Comparison of ENCODE assay signal across 21 cellular contexts in the genomic region with DNA sequence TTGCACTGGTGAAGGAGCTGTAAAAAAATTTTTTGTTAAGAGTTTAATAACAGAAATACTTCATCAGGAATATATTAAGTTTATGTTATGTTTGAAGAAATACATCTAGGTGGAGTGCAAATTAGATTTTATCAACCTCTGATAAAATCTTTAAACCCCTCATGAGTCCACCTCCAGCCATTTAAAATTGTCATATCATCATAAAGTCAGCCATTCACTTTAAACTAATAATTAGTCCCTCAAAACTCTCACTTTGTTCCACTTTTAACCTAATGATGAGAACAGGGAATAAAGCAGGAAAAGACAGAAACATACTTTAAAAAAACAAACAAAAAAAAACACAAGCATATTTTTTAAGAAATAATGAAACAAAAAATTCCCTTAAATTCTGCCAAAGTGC. TPM values are rescaled to one million over a fixed set of nuclear protein-coding genes. Genes with fewer than 3 reads are reported as not detected.
DNase-seq lines count a peak whose midpoint lies in the region; ATAC-seq, FAIRE-seq and TF ChIP-seq lines count a peak whose summit lies in the region.
"Had no signal": no experiment of that assay in that cellular context is flagged by ENCODE, and none has a peak within 500 bp of the region (broad histone marks: within the 10 kb centered on the region; RNA-seq: fewer than 3 reads in every experiment).

No MANE protein-coding gene starts in this region.

- TF ChIP-seq CTCF in kidney (IDR thresholded peaks at IDR 0.05; ENCODE audit: borderline replicate concordance, extremely low read depth, insufficient read depth) (no peak), smooth muscle cell (IDR thresholded peaks at IDR 0.05; ENCODE audit: borderline replicate concordance, insufficient read depth, poor library complexity, severe bottlenecking) (no peak), coronary artery (IDR thresholded peaks at IDR 0.05) (no peak)

- no peak for ATAC-seq in GM21526 (IDR thresholded peaks at IDR 0.05; ENCODE audit: low FRiP score, unreplicated experiment)

- H4K20me1 ChIP-seq in smooth muscle cell (ENCODE audit: low read depth): peaks cover 78% of the 10 kb centered on the region

- peak overlapping the region; percentile 55; the same call in 1 of the 2 replicates for H3K27ac ChIP-seq in SK-N-MC
- H3K27ac ChIP-seq in kidney (ENCODE audit: low read depth in 2 of 2, low read length in 2 of 2): no peak overlapping the region
- peak overlapping the region; percentile 21 for H3K27ac ChIP-seq in smooth muscle cell (ENCODE audit: low read depth)
- H3K27ac ChIP-seq in coronary artery: no peak overlapping the region
- H3K27ac ChIP-seq: BLaER1, KMS-11, Peyer's patch had no signal

- H3K4me1 Mint-ChIP-seq in activated naive CD8-positive, alpha-beta T cell (ENCODE audit: low read depth): peaks cover 22% of the 10 kb centered on the region
- H3K4me1 Mint-ChIP-seq in activated naive CD8-positive, alpha-beta T cell treated with anti-CD3 and anti-CD28 coated beads for 36 hours: peaks cover 21% of the 10 kb centered on the region

- H3K36me3 Mint-ChIP-seq in activated naive CD8-positive, alpha-beta T cell: peaks cover 13% of the 10 kb centered on the region
- H3K36me3 Mint-ChIP-seq in activated naive CD8-positive, alpha-beta T cell treated with anti-CD3 and anti-CD28 coated beads for 36 hours: peaks cover 20% of the 10 kb centered on the region

- no peaks in the 10 kb centered on the region for H3K9me3 ChIP-seq in SK-N-MC (ENCODE audit: low read depth, low read length)
- no peaks in the 10 kb centered on the region for H3K9me3 ChIP-seq in kidney (ENCODE audit: control insufficient read depth in 1 of 2, low read length in 2 of 2)
- H3K9me3 ChIP-seq in smooth muscle cell (replicated peaks; ENCODE audit: low read depth): no peaks in the 10 kb centered on the region
- H3K9me3 ChIP-seq: BLaER1, Peyer's patch had no signal

- H3K9me3 Mint-ChIP-seq in activated naive CD8-positive, alpha-beta T cell (ENCODE audit: low read depth): no peaks in the 10 kb centered on the region
- H3K9me3 Mint-ChIP-seq in activated naive CD8-positive, alpha-beta T cell treated with anti-CD3 and anti-CD28 coated beads for 36 hours: no peaks in the 10 kb centered on the region
- H3K9me3 Mint-ChIP-seq: CD8-positive, alpha-beta T cell had no signal

- peaks cover 42% of the 10 kb centered on the region for H3K79me2 ChIP-seq in smooth muscle cell (ENCODE audit: low read depth)

- FAIRE-seq in kidney (lab: Jason Lieb, UNC): peak; percentile 23
- FAIRE-seq: GM12891, H1 had no signal

- H3K27ac Mint-ChIP-seq in activated naive CD8-positive, alpha-beta T cell: peak overlapping the region; percentile 59
- no peak overlapping the region for H3K27ac Mint-ChIP-seq in activated naive CD8-positive, alpha-beta T cell treated with anti-CD3 and anti-CD28 coated beads for 36 hours

- H3K4me3 ChIP-seq in SK-N-MC (no peak overlapping the region), kidney (ENCODE audit: low read length in 2 of 2) (no peak overlapping the region), smooth muscle cell (no peak overlapping the region), coronary artery (no peak overlapping the region)
- H3K4me3 ChIP-seq: BLaER1, Peyer's patch had no signal

- no peak for DNase-seq in activated naive CD8-positive, alpha-beta T cell treated with anti-CD3 and anti-CD28 coated beads for 36 hours
- no peak for DNase-seq in SK-N-MC (ENCODE audit: low read depth, low spot score)
- DNase-seq in kidney: no peak
- DNase-seq in smooth muscle cell (lab: John Stamatoyannopoulos, UW; ENCODE audit: unreplicated experiment): no peak
- no peak for DNase-seq in coronary artery (ENCODE audit: low spot score)
- DNase-seq in DMS153 (lab: John Stamatoyannopoulos, UW): no peak
- DNase-seq: Calu3; CD8-positive, alpha-beta T cell; DMS53; EL; MV-4-11; NCI-H1694 treated with DMSO at 0.1 percent for 48 hours; NCI-H748 treated with DMSO at 0.1 percent for 48 hours; NK-92 treated with Interleukin-12 subunit alpha and Interleukin-12 subunit beta, amount 100 ng/mL, for 24 hours; Peyer's patch had no signal

- no peaks in the 10 kb centered on the region for H3K4me1 ChIP-seq in kidney (ENCODE audit: control insufficient read depth in 1 of 2, insufficient read depth in 1 of 2, low read depth in 1 of 2, low read length in 2 of 2)
- H3K4me1 ChIP-seq in smooth muscle cell (ENCODE audit: low read depth): no peaks in the 10 kb centered on the region
- H3K4me1 ChIP-seq: BLaER1, Peyer's patch had no signal

- no peaks in the 10 kb centered on the region for H3K27me3 Mint-ChIP-seq in activated naive CD8-positive, alpha-beta T cell
- no peaks in the 10 kb centered on the region for H3K27me3 Mint-ChIP-seq in activated naive CD8-positive, alpha-beta T cell treated with anti-CD3 and anti-CD28 coated beads for 36 hours

- H3K4me2 ChIP-seq in smooth muscle cell: no peak overlapping the region
- H3K4me2 ChIP-seq: BLaER1, KMS-11 had no signal

- H3K36me3 ChIP-seq in SK-N-MC (ENCODE audit: insufficient read depth, low read length) (peaks cover 83% of the 10 kb centered on the region), kidney (ENCODE audit: control insufficient read depth in 1 of 2, insufficient read depth in 2 of 2, low read length in 2 of 2) (peaks cover 22 to 38% of the 10 kb centered on the region in 2 donors), smooth muscle cell (ENCODE audit: low read depth) (peaks cover 48% of the 10 kb centered on the region)

- H3K9ac ChIP-seq in SK-N-MC (ENCODE audit: insufficient read length) (no peak overlapping the region), kidney (ENCODE audit: low read length in 2 of 2) (no peak overlapping the region), smooth muscle cell (ENCODE audit: low read depth) (no peak overlapping the region)
- H3K9ac ChIP-seq: BLaER1, KMS-11 had no signal

- H2AFZ ChIP-seq in smooth muscle cell (ENCODE audit: low read depth): no peak overlapping the region

- H3K27me3 ChIP-seq in smooth muscle cell (ENCODE audit: low read depth): no peaks in the 10 kb centered on the region
- H3K27me3 ChIP-seq: BLaER1, Peyer's patch had no signal

- H3K4me3 Mint-ChIP-seq in activated naive CD8-positive, alpha-beta T cell: no peak overlapping the region
- no peak overlapping the region for H3K4me3 Mint-ChIP-seq in activated naive CD8-positive, alpha-beta T cell treated with anti-CD3 and anti-CD28 coated beads for 36 hours
- H3K4me3 Mint-ChIP-seq: CD8-positive, alpha-beta T cell had no signal

- intact Hi-C loops in kidney (cut with DNase I): no loop called here

- H3F3A ChIP-seq in smooth muscle cell (ENCODE audit: low read depth): peaks cover 10% of the 10 kb centered on the region

RNA-seq across cellular contexts. Expression of a gene that starts 25.1 kb away (rescaled TPM):
- total RNA-seq in activated naive CD8-positive, alpha-beta T cell treated with anti-CD3 and anti-CD28 coated beads for 36 hours: 10 to 100 TPM; 29.8 to 31.6 TPM
- total RNA-seq in kidney (42.4 TPM), smooth muscle cell (52.9 and 60.2 TPM in 2 replicates)
- polyA plus RNA-seq in kidney (ENCODE audit: insufficient read depth, low read depth, low replicate concordance) (11.2 TPM), smooth muscle cell (17.5 and 27.3 TPM in 2 replicates)

RNA-seq across cellular contexts. Expression of a gene that starts 25.6 kb away (rescaled TPM):
- 1 to 10 TPM; 7.5 to 7.6 TPM for total RNA-seq in activated naive CD8-positive, alpha-beta T cell treated with anti-CD3 and anti-CD28 coated beads for 36 hours
- total RNA-seq in kidney (3.2 TPM), smooth muscle cell (18.1 and 33.3 TPM in 2 replicates)
- polyA plus RNA-seq in kidney (ENCODE audit: insufficient read depth, low read depth, low replicate concordance) (5.0 TPM), smooth muscle cell (7.9 and 8.8 TPM in 2 replicates)

RNA-seq across cellular contexts. Expression of a gene that starts 47.4 kb away (rescaled TPM):
- 10 to 100 TPM; 16.2 to 21.6 TPM for total RNA-seq in activated naive CD8-positive, alpha-beta T cell treated with anti-CD3 and anti-CD28 coated beads for 36 hours
- total RNA-seq in kidney (35.6 TPM), smooth muscle cell (11.8 and 19.6 TPM in 2 replicates)
- polyA plus RNA-seq in kidney (ENCODE audit: insufficient read depth, low read depth, low replicate concordance) (14.9 TPM), smooth muscle cell (7.1 and 8.3 TPM in 2 replicates)

Comparison
In these comparisons a context has a peak if more than half of its experiments do, and no peak if none do; other contexts are left out.
1. H3K27ac ChIP-seq: peak in SK-N-MC (single experiment) and smooth muscle cell (single experiment); none in kidney (0 of 2) and coronary artery (0 of 2).